5 cellular contexts compared by ENCODE assay signal in genomic region chr3:140164156-140164555, GRCh38.
"Had no signal": no experiment of that assay in that cellular context is flagged by ENCODE, and none has a peak within 500 bp of the region (broad histone marks: within the 10 kb centered on the region; RNA-seq: fewer than 3 reads in every experiment).

No MANE protein-coding gene starts in this region.

- H3K4me3 ChIP-seq: K562 had no signal

- DNase-seq: IMR-90 had no signal

- FAIRE-seq: HepG2, HTR-8/SVneo, K562 had no signal

- H3K27ac ChIP-seq: HL-60 had no signal
